1 cellular context compared by ENCODE assay signal in the genomic region with DNA sequence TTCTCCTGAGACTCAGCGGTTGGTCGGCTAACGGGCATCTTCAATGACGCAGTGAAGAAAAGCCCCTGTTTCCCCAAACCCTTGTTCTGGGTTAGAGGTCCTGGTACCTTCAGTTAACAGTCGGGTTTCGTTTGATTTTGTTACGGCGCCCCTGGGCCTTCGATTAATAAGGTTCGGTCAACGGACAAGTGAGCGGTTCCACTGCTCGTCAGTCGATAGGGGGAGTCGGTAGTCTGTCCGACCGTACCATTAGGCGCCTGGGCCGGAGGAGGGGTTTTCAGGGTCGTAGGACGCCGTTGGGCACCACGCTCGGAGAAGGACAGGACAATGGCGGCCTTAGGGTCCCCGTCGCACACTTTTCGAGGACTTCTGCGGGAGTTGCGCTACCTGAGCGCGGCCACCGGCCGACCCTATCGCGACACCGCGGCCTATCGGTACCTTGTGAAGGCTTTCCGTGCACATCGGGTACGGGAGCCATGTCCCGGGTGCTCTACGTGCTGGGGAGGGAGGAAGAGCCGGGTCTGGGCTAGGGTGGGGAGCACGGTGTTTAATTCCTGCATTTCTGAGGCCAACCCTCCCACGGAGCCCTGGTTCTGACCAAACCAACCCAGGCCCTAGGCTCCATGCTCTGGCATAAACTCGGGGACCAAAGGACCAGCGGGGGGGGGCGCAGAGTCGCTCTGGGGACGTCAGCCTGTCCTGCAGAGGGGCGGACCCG.
TF ChIP-seq lines count a peak whose summit lies in the region.

A gene with protein sequence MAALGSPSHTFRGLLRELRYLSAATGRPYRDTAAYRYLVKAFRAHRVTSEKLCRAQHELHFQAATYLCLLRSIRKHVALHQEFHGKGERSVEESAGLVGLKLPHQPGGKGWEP (plus strand): TSS at position 280 of the 718 bp plus-strand sequence. CDS start 48 bp downstream, at position 328.

TF ChIP-seq in K562, 482 proteins besides CTCF, POLR2A, EP300 and RAD21 (continued from another document and continues in another):
- TF ChIP-seq ARHGAP35 (IDR thresholded peaks at IDR 0.05; ENCODE audit: partially characterized antibody) (no peak), SMC3 (conservative IDR thresholded peaks at IDR 0.05; ENCODE audit: insufficient read depth, low read depth, low read length) (0 out of 2 replicates have a peak, but pooled peaks have one; percentile 14), SIN3A (IDR thresholded peaks at IDR 0.05; ENCODE audit: borderline replicate concordance in 2 of 2, control insufficient read depth in 1 of 2, low read depth in 2 of 2, low read length in 2 of 2) (peak; percentile 30 to 43; a peak in 2 of 4 replicates), CCAR2 (IDR thresholded peaks at IDR 0.05; ENCODE audit: low read depth, low read length) (no peak), ZKSCAN3 (CRISPR knock-in tag; IDR thresholded peaks at IDR 0.05) (no peak), FIP1L1 (IDR thresholded peaks at IDR 0.05; ENCODE audit: low read depth, low read length, poor library complexity, severe bottlenecking) (peak; percentile 93), ZNF224 (CRISPR knock-in tag; IDR thresholded peaks at IDR 0.05) (no peak), CXXC5 (CRISPR knock-in tag; IDR thresholded peaks at IDR 0.05) (peak; percentile 76), FOXA1 (IDR thresholded peaks at IDR 0.05; ENCODE audit: borderline replicate concordance) (no peak), ZEB2 (IDR thresholded peaks at IDR 0.05) (no peak), NFE2 (IDR thresholded peaks at IDR 0.05; ENCODE audit: low read depth) (no peak), BHLHE40 (IDR thresholded peaks at IDR 0.05; ENCODE audit: low read length) (peak; percentile 94), ATF7 (IDR thresholded peaks at IDR 0.05) (peak; percentile 99), POLR2H (tag; IDR thresholded peaks at IDR 0.05; ENCODE audit: low read depth) (no peak), NUFIP1 (IDR thresholded peaks at IDR 0.05; ENCODE audit: partially characterized antibody) (no peak), BACH1 (tag; IDR thresholded peaks at IDR 0.05) (peak; percentile 76), SREBF1 (IDR thresholded peaks at IDR 0.05; ENCODE audit: borderline replicate concordance, low read depth, low read length) (peak; percentile 92), ZNF124 (CRISPR knock-in tag; IDR thresholded peaks at IDR 0.05) (no peak), SP2 (IDR thresholded peaks at IDR 0.05; ENCODE audit: extremely low read depth, low read depth, low read length, poor library complexity, severe bottlenecking) (no peak), JUN (IDR thresholded peaks at IDR 0.05; ENCODE audit: borderline replicate concordance, low read depth, low read length) (peak; percentile 8; the same call in 1 of the 2 replicates), JUN (CRISPR knock-in tag; IDR thresholded peaks at IDR 0.05; ENCODE audit: borderline replicate concordance) (peak; percentile 76; the same call in 1 of the 2 replicates), ARID2 (IDR thresholded peaks at IDR 0.05) (peak; percentile 53; the same call in 1 of the 2 replicates), ILK (tag; IDR thresholded peaks at IDR 0.05; ENCODE audit: borderline replicate concordance, low read depth) (no peak), ZNF586 (CRISPR knock-in tag; conservative IDR thresholded peaks at IDR 0.05) (no peak), NFATC3 (IDR thresholded peaks at IDR 0.05) (0 out of 2 replicates have a peak, but pooled peaks have one; percentile 7), PRMT5 (CRISPR knock-in tag; IDR thresholded peaks at IDR 0.05) (peak; percentile 65; the same call in 1 of the 2 replicates), NFYB (IDR thresholded peaks at IDR 0.05; ENCODE audit: extremely low read depth, insufficient read length) (peak; percentile 96), NR2C1 (IDR thresholded peaks at IDR 0.05) (peak; percentile 43; the same call in 1 of the 2 replicates), NR2C1 (tag; IDR thresholded peaks at IDR 0.05) (peak; percentile 16)
- TF ChIP-seq, protein P1, sequence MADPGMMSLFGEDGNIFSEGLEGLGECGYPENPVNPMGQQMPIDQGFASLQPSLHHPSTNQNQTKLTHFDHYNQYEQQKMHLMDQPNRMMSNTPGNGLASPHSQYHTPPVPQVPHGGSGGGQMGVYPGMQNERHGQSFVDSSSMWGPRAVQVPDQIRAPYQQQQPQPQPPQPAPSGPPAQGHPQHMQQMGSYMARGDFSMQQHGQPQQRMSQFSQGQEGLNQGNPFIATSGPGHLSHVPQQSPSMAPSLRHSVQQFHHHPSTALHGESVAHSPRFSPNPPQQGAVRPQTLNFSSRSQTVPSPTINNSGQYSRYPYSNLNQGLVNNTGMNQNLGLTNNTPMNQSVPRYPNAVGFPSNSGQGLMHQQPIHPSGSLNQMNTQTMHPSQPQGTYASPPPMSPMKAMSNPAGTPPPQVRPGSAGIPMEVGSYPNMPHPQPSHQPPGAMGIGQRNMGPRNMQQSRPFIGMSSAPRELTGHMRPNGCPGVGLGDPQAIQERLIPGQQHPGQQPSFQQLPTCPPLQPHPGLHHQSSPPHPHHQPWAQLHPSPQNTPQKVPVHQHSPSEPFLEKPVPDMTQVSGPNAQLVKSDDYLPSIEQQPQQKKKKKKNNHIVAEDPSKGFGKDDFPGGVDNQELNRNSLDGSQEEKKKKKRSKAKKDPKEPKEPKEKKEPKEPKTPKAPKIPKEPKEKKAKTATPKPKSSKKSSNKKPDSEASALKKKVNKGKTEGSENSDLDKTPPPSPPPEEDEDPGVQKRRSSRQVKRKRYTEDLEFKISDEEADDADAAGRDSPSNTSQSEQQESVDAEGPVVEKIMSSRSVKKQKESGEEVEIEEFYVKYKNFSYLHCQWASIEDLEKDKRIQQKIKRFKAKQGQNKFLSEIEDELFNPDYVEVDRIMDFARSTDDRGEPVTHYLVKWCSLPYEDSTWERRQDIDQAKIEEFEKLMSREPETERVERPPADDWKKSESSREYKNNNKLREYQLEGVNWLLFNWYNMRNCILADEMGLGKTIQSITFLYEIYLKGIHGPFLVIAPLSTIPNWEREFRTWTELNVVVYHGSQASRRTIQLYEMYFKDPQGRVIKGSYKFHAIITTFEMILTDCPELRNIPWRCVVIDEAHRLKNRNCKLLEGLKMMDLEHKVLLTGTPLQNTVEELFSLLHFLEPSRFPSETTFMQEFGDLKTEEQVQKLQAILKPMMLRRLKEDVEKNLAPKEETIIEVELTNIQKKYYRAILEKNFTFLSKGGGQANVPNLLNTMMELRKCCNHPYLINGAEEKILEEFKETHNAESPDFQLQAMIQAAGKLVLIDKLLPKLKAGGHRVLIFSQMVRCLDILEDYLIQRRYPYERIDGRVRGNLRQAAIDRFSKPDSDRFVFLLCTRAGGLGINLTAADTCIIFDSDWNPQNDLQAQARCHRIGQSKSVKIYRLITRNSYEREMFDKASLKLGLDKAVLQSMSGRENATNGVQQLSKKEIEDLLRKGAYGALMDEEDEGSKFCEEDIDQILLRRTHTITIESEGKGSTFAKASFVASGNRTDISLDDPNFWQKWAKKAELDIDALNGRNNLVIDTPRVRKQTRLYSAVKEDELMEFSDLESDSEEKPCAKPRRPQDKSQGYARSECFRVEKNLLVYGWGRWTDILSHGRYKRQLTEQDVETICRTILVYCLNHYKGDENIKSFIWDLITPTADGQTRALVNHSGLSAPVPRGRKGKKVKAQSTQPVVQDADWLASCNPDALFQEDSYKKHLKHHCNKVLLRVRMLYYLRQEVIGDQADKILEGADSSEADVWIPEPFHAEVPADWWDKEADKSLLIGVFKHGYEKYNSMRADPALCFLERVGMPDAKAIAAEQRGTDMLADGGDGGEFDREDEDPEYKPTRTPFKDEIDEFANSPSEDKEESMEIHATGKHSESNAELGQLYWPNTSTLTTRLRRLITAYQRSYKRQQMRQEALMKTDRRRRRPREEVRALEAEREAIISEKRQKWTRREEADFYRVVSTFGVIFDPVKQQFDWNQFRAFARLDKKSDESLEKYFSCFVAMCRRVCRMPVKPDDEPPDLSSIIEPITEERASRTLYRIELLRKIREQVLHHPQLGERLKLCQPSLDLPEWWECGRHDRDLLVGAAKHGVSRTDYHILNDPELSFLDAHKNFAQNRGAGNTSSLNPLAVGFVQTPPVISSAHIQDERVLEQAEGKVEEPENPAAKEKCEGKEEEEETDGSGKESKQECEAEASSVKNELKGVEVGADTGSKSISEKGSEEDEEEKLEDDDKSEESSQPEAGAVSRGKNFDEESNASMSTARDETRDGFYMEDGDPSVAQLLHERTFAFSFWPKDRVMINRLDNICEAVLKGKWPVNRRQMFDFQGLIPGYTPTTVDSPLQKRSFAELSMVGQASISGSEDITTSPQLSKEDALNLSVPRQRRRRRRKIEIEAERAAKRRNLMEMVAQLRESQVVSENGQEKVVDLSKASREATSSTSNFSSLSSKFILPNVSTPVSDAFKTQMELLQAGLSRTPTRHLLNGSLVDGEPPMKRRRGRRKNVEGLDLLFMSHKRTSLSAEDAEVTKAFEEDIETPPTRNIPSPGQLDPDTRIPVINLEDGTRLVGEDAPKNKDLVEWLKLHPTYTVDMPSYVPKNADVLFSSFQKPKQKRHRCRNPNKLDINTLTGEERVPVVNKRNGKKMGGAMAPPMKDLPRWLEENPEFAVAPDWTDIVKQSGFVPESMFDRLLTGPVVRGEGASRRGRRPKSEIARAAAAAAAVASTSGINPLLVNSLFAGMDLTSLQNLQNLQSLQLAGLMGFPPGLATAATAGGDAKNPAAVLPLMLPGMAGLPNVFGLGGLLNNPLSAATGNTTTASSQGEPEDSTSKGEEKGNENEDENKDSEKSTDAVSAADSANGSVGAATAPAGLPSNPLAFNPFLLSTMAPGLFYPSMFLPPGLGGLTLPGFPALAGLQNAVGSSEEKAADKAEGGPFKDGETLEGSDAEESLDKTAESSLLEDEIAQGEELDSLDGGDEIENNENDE (IDR thresholded peaks at IDR 0.05; ENCODE audit: low read depth, low read length) = peak; percentile 6
- TF ChIP-seq, protein P2, sequence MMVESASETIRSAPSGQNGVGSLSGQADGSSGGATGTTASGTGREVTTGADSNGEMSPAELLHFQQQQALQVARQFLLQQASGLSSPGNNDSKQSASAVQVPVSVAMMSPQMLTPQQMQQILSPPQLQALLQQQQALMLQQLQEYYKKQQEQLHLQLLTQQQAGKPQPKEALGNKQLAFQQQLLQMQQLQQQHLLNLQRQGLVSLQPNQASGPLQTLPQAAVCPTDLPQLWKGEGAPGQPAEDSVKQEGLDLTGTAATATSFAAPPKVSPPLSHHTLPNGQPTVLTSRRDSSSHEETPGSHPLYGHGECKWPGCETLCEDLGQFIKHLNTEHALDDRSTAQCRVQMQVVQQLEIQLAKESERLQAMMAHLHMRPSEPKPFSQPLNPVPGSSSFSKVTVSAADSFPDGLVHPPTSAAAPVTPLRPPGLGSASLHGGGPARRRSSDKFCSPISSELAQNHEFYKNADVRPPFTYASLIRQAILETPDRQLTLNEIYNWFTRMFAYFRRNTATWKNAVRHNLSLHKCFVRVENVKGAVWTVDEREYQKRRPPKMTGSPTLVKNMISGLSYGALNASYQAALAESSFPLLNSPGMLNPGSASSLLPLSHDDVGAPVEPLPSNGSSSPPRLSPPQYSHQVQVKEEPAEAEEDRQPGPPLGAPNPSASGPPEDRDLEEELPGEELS (CRISPR knock-in tag; IDR thresholded peaks at IDR 0.05; ENCODE audit: borderline replicate concordance) = no peak; the same call in 1 of the 2 replicates
- TF ChIP-seq, protein P3, sequence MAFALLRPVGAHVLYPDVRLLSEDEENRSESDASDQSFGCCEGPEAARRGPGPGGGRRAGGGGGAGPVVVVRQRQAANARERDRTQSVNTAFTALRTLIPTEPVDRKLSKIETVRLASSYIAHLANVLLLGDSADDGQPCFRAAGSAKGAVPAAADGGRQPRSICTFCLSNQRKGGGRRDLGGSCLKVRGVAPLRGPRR (CRISPR knock-in tag; IDR thresholded peaks at IDR 0.05) = no peak
- TF ChIP-seq, protein P4, sequence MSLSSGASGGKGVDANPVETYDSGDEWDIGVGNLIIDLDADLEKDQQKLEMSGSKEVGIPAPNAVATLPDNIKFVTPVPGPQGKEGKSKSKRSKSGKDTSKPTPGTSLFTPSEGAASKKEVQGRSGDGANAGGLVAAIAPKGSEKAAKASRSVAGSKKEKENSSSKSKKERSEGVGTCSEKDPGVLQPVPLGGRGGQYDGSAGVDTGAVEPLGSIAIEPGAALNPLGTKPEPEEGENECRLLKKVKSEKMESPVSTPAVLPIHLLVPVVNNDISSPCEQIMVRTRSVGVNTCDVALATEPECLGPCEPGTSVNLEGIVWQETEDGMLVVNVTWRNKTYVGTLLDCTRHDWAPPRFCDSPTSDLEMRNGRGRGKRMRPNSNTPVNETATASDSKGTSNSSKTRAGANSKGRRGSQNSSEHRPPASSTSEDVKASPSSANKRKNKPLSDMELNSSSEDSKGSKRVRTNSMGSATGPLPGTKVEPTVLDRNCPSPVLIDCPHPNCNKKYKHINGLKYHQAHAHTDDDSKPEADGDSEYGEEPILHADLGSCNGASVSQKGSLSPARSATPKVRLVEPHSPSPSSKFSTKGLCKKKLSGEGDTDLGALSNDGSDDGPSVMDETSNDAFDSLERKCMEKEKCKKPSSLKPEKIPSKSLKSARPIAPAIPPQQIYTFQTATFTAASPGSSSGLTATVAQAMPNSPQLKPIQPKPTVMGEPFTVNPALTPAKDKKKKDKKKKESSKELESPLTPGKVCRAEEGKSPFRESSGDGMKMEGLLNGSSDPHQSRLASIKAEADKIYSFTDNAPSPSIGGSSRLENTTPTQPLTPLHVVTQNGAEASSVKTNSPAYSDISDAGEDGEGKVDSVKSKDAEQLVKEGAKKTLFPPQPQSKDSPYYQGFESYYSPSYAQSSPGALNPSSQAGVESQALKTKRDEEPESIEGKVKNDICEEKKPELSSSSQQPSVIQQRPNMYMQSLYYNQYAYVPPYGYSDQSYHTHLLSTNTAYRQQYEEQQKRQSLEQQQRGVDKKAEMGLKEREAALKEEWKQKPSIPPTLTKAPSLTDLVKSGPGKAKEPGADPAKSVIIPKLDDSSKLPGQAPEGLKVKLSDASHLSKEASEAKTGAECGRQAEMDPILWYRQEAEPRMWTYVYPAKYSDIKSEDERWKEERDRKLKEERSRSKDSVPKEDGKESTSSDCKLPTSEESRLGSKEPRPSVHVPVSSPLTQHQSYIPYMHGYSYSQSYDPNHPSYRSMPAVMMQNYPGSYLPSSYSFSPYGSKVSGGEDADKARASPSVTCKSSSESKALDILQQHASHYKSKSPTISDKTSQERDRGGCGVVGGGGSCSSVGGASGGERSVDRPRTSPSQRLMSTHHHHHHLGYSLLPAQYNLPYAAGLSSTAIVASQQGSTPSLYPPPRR (CRISPR knock-in tag; IDR thresholded peaks at IDR 0.05; ENCODE audit: borderline replicate concordance) = peak; percentile 47
- TF ChIP-seq, protein P5, sequence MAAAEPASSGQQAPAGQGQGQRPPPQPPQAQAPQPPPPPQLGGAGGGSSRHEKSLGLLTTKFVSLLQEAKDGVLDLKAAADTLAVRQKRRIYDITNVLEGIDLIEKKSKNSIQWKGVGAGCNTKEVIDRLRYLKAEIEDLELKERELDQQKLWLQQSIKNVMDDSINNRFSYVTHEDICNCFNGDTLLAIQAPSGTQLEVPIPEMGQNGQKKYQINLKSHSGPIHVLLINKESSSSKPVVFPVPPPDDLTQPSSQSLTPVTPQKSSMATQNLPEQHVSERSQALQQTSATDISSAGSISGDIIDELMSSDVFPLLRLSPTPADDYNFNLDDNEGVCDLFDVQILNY (CRISPR knock-in tag; IDR thresholded peaks at IDR 0.05) = peak; percentile 22; the same call in 1 of the 2 replicates
- TF ChIP-seq, protein P6, sequence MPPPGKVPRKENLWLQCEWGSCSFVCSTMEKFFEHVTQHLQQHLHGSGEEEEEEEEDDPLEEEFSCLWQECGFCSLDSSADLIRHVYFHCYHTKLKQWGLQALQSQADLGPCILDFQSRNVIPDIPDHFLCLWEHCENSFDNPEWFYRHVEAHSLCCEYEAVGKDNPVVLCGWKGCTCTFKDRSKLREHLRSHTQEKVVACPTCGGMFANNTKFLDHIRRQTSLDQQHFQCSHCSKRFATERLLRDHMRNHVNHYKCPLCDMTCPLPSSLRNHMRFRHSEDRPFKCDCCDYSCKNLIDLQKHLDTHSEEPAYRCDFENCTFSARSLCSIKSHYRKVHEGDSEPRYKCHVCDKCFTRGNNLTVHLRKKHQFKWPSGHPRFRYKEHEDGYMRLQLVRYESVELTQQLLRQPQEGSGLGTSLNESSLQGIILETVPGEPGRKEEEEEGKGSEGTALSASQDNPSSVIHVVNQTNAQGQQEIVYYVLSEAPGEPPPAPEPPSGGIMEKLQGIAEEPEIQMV (tag; conservative IDR thresholded peaks at IDR 0.05; ENCODE audit: low read depth) = peak; percentile 84
